Comparison of ENCODE assay signal across 7 cellular contexts in the genomic region with DNA sequence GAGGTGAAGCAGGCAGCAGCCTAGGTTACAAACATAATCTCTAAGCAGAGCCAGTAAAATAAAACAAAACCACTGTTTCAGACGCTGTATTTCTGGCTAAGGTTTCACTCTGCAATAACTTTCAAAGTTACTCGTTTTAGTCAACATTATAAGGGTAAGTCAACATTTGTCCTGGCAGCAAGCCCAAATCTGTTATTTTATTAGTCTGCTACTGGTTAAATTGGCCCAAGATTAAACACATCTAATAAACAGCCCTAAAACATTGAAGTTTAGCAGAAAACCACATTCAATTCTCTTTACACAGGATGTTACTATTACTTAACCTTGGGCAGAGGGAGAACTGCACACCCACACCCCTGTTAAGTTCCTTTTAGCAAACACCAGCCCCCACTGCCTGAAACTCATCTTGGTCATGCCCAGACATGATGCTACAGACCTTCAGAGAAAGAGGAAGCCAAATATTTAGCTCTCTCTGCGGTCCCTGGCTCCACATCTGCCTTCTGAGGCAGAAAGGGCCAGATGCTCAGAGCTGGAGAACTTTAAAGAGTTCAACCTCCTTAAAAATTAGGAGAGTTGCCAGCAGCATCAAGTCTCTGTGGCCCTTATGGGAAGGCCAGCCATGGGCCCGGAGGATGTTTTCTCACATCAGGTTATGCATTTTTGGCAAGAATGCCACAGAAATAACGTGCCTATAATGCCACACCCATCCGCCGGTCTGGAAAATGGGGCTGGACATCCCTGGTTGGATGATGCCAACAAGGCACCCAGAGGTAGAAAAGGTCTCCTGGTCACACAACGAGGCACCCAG. TPM values are rescaled to one million over a fixed set of nuclear protein-coding genes. Genes with fewer than 3 reads are reported as not detected.
DNase-seq lines count a peak whose midpoint lies in the region; ATAC-seq and TF ChIP-seq lines count a peak whose summit lies in the region.

No MANE protein-coding gene starts in this region.

- H3K4me1 ChIP-seq in esophagus muscularis mucosa (peaks cover 45 to 61% (median 50%) of the 10 kb centered on the region in 4 donors), neutrophil (ENCODE audit: control insufficient read depth in 1 of 2, insufficient read depth in 1 of 2, low read depth in 1 of 2, low read length in 1 of 2) (peaks cover 44 to 78% of the 10 kb centered on the region in 2 experiments), uterus (peaks cover 0 to 4% of the 10 kb centered on the region in 2 donors)

- intact Hi-C loops in esophagus muscularis mucosa (cut with DNase I) (no loop called here), uterus (cut with DNase I; ENCODE audit: low total_unique reads) (no loop called here)

- H3K9me3 ChIP-seq in esophagus muscularis mucosa (no peaks in the 10 kb centered on the region), neutrophil (no peaks in the 10 kb centered on the region), uterus (no peaks in the 10 kb centered on the region)

- H3K4me3 ChIP-seq in esophagus muscularis mucosa (no peak overlapping the region), neutrophil (ENCODE audit: low read depth in 1 of 2, low read length in 1 of 2) (peak overlapping the region; percentile 31 to 40), uterus (no peak overlapping the region)

- H3K36me3 ChIP-seq in esophagus muscularis mucosa, result no peaks in the 10 kb centered on the region
- no peaks in the 10 kb centered on the region for H3K36me3 ChIP-seq in neutrophil
- no peaks in the 10 kb centered on the region for H3K36me3 ChIP-seq in uterus

- ATAC-seq in GM18868 (IDR thresholded peaks at IDR 0.05; ENCODE audit: unreplicated experiment) (peak; percentile 97), HG02981 (IDR thresholded peaks at IDR 0.05; ENCODE audit: unreplicated experiment) (peak; percentile 97)

- TF ChIP-seq POLR2A in esophagus muscularis mucosa (IDR thresholded peaks at IDR 0.05; ENCODE audit: low read depth), result no peak
- no peak for TF ChIP-seq POLR2A in uterus (IDR thresholded peaks at IDR 0.05)

- no peak for TF ChIP-seq EP300 in esophagus muscularis mucosa (IDR thresholded peaks at IDR 0.05)

- WGBS in esophagus muscularis mucosa, result 39% methylated on average over 8 of the region's 8 CpGs

- TF ChIP-seq CTCF in esophagus muscularis mucosa (IDR thresholded peaks at IDR 0.05) (no peak), neutrophil (IDR thresholded peaks at IDR 0.05) (no peak), uterus (IDR thresholded peaks at IDR 0.05) (no peak)

- no peaks in the 10 kb centered on the region for H3K27me3 ChIP-seq in esophagus muscularis mucosa
- H3K27me3 ChIP-seq in neutrophil, result no peaks in the 10 kb centered on the region
- no peaks in the 10 kb centered on the region for H3K27me3 ChIP-seq in uterus

- DNase-seq in NCI-H446 (lab: John Stamatoyannopoulos, UW) (peak; percentile 48 to 73), esophagus muscularis mucosa (ENCODE audit: extremely low spot score) (no peak), uterus (peak; percentile 33 to 71)
- DNase-seq in activated CD8-positive, alpha-beta memory T cell treated with anti-CD3 and anti-CD28 coated beads, Interleukin-2, amount 50 U/mL, for 4 hours, result peak; percentile 65

- H3K27ac ChIP-seq in esophagus muscularis mucosa (replicated peaks in 1 of 4) (peak overlapping the region; percentile 29 to 52 (median 35)), neutrophil (peak overlapping the region; percentile 86), uterus (peak overlapping the region; percentile 67 to 79)

RNA-seq across cellular contexts. Expression of a gene that starts 17.9 kb away (rescaled TPM):
- total RNA-seq in esophagus muscularis mucosa, result 10 to 100 TPM in 3 of 4 donors, 1 to 10 TPM in 1; 9.0 to 14.7 (median 11.7) TPM
- total RNA-seq in uterus, result 10 to 100 TPM; 15.9 to 79.4 (median 44.8) TPM

Comparison
In these comparisons a context has a peak if more than half of its experiments do, and no peak if none do; other contexts are left out.
1. H3K27ac ChIP-seq: peak in every context shown above with its lines; median percentile 86 in neutrophil; 73 in uterus; 35 in esophagus muscularis mucosa.
2. H3K4me3 ChIP-seq: peak in neutrophil (2 of 2); none in esophagus muscularis mucosa (0 of 4) and uterus (0 of 2).